ENCODE assay signal across 8 cellular contexts in genomic region chr2:149313512-149313972, GRCh38. TPM values are rescaled to one million over a fixed set of nuclear protein-coding genes. Genes with fewer than 3 reads are reported as not detected.
A peak's percentile ranks its signal among the peaks of the same experiment; 100 is the strongest.
DNase-seq lines count a peak whose midpoint lies in the region; ATAC-seq and TF ChIP-seq lines count a peak whose summit lies in the region.

No MANE protein-coding gene starts in this region.

- no peaks in the 10 kb centered on the region for H3K36me3 Mint-ChIP-seq in neural crest cell (ENCODE audit: low read depth)

- POLR2A ChIA-PET in HEK293 (lab: Yijun Ruan, JAX) = interaction anchor here (0.7 to 1.3 kb wide), 2 partner anchors 17 to 154 kb away, joined by 3 to 4 read pairs; partner anchors contain the start of gene LYPD6

- H3K9me3 Mint-ChIP-seq in neural crest cell = peaks cover 2% of the 10 kb centered on the region

- H3K27ac Mint-ChIP-seq in neural crest cell (ENCODE audit: unreplicated experiment) = no peak overlapping the region

- H3K4me1 Mint-ChIP-seq in neural crest cell = peaks cover 13% of the 10 kb centered on the region

- TF ChIP-seq CTCF in GM12872 (IDR thresholded peaks at IDR 0.05; ENCODE audit: insufficient read depth, low read depth, low read length) (peak; percentile 89), HEK293 (tag by site-specific recombination; IDR thresholded peaks at IDR 0.05) (peak; percentile 69), LNCAP (IDR thresholded peaks at IDR 0.05) (peak; percentile 79), neural crest cell (conservative IDR thresholded peaks at IDR 0.05) (peak; percentile 84)

- H3K4me3 Mint-ChIP-seq in neural crest cell = no peak overlapping the region

- no peaks in the 10 kb centered on the region for H3K9me3 ChIP-seq in HEK293 (ENCODE audit: control insufficient read depth, insufficient read depth, low read depth, low read length)

- no peak overlapping the region for H3K27ac ChIP-seq in HEK293 (ENCODE audit: extremely low read depth, low read depth, low read length)

- CTCF ChIA-PET in HEK293 (lab: Yijun Ruan, JAX) = interaction anchor here (0.6 to 2.2 kb wide), 31 partner anchors 8 to 299 kb away, joined by 3 to 12 read pairs (median 3); partner anchors contain the start of gene LYPD6B

- no peak overlapping the region for H3K4me3 ChIP-seq in HEK293 (ENCODE audit: low read depth, low read length)

- H3K4me1 ChIP-seq in HEK293 (ENCODE audit: control insufficient read depth, insufficient read depth, low read length) = peaks cover 10% of the 10 kb centered on the region

- peak; percentile 89 for ATAC-seq in esophagus mucosa

- no peaks in the 10 kb centered on the region for H3K36me3 ChIP-seq in HEK293 (ENCODE audit: control insufficient read depth in 2 of 2, insufficient read depth in 1 of 2, low read length in 2 of 2)

- peaks cover 23% of the 10 kb centered on the region for H3K27me3 Mint-ChIP-seq in neural crest cell (ENCODE audit: low read depth)

- DNase-seq in 8988T (peak; percentile 43), RPMI7951 (ENCODE audit: low read depth) (peak; percentile 61), neural crest cell (ENCODE audit: low read depth, low spot score) (peak; percentile 9)
- DNase-seq in activated effector memory CD4-positive, alpha-beta T cell treated with Interleukin-2 at 50 U/mL for 16 hours = no peak

TF ChIP-seq in HEK293, 187 proteins besides CTCF, POLR2A, EP300 and RAD21 (continues in another document):
- no peak for TF ChIP-seq ZNF350 (tag by site-specific recombination; IDR thresholded peaks at IDR 0.05)
- no peak for TF ChIP-seq PRDM4 (tag by site-specific recombination; IDR thresholded peaks at IDR 0.05)
- no peak for TF ChIP-seq ZNF132 (tag by site-specific recombination; IDR thresholded peaks at IDR 0.05; ENCODE audit: borderline replicate concordance)
- TF ChIP-seq ZBTB11 (tag by site-specific recombination; conservative IDR thresholded peaks at IDR 0.05; ENCODE audit: low read depth) = no peak
- TF ChIP-seq ZFHX2 (tag by site-specific recombination; conservative IDR thresholded peaks at IDR 0.05) = no peak
- TF ChIP-seq ZNF362 (tag by site-specific recombination; IDR thresholded peaks at IDR 0.05) = no peak
- TF ChIP-seq ZNF157 (tag by site-specific recombination; IDR thresholded peaks at IDR 0.05) = no peak
- no peak for TF ChIP-seq BCL11B (tag by site-specific recombination; IDR thresholded peaks at IDR 0.05; ENCODE audit: low read depth)
- TF ChIP-seq, protein P1, sequence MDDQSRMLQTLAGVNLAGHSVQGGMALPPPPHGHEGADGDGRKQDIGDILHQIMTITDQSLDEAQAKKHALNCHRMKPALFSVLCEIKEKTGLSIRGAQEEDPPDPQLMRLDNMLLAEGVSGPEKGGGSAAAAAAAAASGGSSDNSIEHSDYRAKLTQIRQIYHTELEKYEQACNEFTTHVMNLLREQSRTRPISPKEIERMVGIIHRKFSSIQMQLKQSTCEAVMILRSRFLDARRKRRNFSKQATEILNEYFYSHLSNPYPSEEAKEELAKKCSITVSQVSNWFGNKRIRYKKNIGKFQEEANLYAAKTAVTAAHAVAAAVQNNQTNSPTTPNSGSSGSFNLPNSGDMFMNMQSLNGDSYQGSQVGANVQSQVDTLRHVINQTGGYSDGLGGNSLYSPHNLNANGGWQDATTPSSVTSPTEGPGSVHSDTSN (CRISPR knock-in tag; IDR thresholded peaks at IDR 0.05) = no peak
- TF ChIP-seq ZNF23 (tag by site-specific recombination; IDR thresholded peaks at IDR 0.05; ENCODE audit: borderline replicate concordance) = no peak
- TF ChIP-seq, protein P2, sequence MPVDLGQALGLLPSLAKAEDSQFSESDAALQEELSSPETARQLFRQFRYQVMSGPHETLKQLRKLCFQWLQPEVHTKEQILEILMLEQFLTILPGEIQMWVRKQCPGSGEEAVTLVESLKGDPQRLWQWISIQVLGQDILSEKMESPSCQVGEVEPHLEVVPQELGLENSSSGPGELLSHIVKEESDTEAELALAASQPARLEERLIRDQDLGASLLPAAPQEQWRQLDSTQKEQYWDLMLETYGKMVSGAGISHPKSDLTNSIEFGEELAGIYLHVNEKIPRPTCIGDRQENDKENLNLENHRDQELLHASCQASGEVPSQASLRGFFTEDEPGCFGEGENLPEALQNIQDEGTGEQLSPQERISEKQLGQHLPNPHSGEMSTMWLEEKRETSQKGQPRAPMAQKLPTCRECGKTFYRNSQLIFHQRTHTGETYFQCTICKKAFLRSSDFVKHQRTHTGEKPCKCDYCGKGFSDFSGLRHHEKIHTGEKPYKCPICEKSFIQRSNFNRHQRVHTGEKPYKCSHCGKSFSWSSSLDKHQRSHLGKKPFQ (tag by site-specific recombination; IDR thresholded peaks at IDR 0.05) = peak; percentile 82
- no peak for TF ChIP-seq ZNF626 (tag by site-specific recombination; IDR thresholded peaks at IDR 0.05)
- peak; percentile 51; the same call in 1 of the 2 replicates for TF ChIP-seq ZSCAN30 (tag by site-specific recombination; IDR thresholded peaks at IDR 0.05)
- no peak for TF ChIP-seq ZBTB10 (tag by site-specific recombination; IDR thresholded peaks at IDR 0.05)
- no peak; the same call in 1 of the 2 replicates for TF ChIP-seq ZNF366 (tag by site-specific recombination; conservative IDR thresholded peaks at IDR 0.05)

RNA-seq across cellular contexts. Expression of gene LYPD6, which starts 16.8 kb away (rescaled TPM):
- 16.1 and 19.5 TPM in 2 replicates for total RNA-seq in RPMI7951 (2014; rRNA removed; shearing (Covaris generic))
- total RNA-seq in esophagus mucosa = 0.96 TPM
- total RNA-seq in neural crest cell = 7.1 and 7.3 TPM in 2 replicates
